ENCODE assay signal across 8 cellular contexts in genomic region chr3:126982522-126983175, GRCh38. TPM values are rescaled to one million over a fixed set of nuclear protein-coding genes. Genes with fewer than 3 reads are reported as not detected.
A peak's percentile ranks its signal among the peaks of the same experiment; 100 is the strongest.
DNase-seq lines count a peak whose midpoint lies in the region; ATAC-seq and TF ChIP-seq lines count a peak whose summit lies in the region.

Gene PLXNA1, plus strand, starts transcription at chr3:126983115. Its CDS starts 5,479 bp downstream, at chr3:126988594.

- no peaks in the 10 kb centered on the region for H3K79me2 ChIP-seq in Karpas-422 (ENCODE audit: low read length)
- peaks cover 41% of the 10 kb centered on the region for H3K79me2 ChIP-seq in osteoblast (ENCODE audit: insufficient read depth, low read length)

- intact Hi-C loops in testis (cut with DNase I; ENCODE audit: low total_unique reads), result loop anchor here (5.0 to 10.0 kb wide), 2 partner anchors 230 to 308 kb away; no protein-coding TSS in a partner anchor

- peak; percentile 78 for TF ChIP-seq CTCF in osteoblast (IDR thresholded peaks at IDR 0.05; ENCODE audit: extremely low read depth, low read depth, low read length)
- TF ChIP-seq CTCF in testis (IDR thresholded peaks at IDR 0.05), result peak; percentile 85 to 87 (median 87)

- TF ChIP-seq POLR2A in testis (IDR thresholded peaks at IDR 0.05), result no peak

- H3K36me3 ChIP-seq in Karpas-422 (ENCODE audit: insufficient read depth, low read length) (no peaks in the 10 kb centered on the region), SJSA1 (peaks cover 8% of the 10 kb centered on the region), osteoblast (ENCODE audit: insufficient read depth, low read length) (no peaks in the 10 kb centered on the region), testis (ENCODE audit: low read depth, missing control alignments) (no peaks in the 10 kb centered on the region)

- peaks cover 13% of the 10 kb centered on the region for H3K4me1 ChIP-seq in Karpas-422 (ENCODE audit: low read length)
- H3K4me1 ChIP-seq in SJSA1 (replicated peaks), result peaks cover 20% of the 10 kb centered on the region
- peaks cover 23% of the 10 kb centered on the region for H3K4me1 ChIP-seq in osteoblast (ENCODE audit: insufficient read depth, low read length)
- H3K4me1 ChIP-seq in testis, result peaks cover 20% of the 10 kb centered on the region

- in situ Hi-C loops in G401 (cut with HindIII; ENCODE audit: low sequenced_read_pairs), result no loop called here

- WGBS in testis, 2 donors, result 0 to 3% methylated on average over 6 to 64 of the region's 88 CpGs

- H3K9me3 ChIP-seq in Karpas-422 (ENCODE audit: low read length) (no peaks in the 10 kb centered on the region), SJSA1 (replicated peaks) (no peaks in the 10 kb centered on the region), osteoblast (ENCODE audit: low read depth, low read length) (no peaks in the 10 kb centered on the region), testis (no peaks in the 10 kb centered on the region)

- no peaks in the 10 kb centered on the region for H3K9me2 ChIP-seq in Karpas-422 (replicated peaks; ENCODE audit: insufficient read depth, low read length)

- DNase-seq in G401 (ENCODE audit: low spot score) (peak; percentile 54), Karpas-422 (peak; percentile 84), SJSA1 (ENCODE audit: low read depth in 1 of 2, low spot score in 2 of 2) (peak; percentile 73 to 96), globus pallidus (ENCODE audit: low spot score) (peak; percentile 52), osteoblast (ENCODE audit: insufficient read length, low spot score, missing footprints) (peak; percentile 100), testis (peak; percentile 77)
- DNase-seq in activated naive CD4-positive, alpha-beta T cell (lab: John Stamatoyannopoulos, UW), result peak; percentile 61 to 81 (median 70)

- H4K20me1 ChIP-seq in Karpas-422 (ENCODE audit: insufficient read depth, low read depth, low read length), result no peaks in the 10 kb centered on the region
- peaks cover 37% of the 10 kb centered on the region for H4K20me1 ChIP-seq in osteoblast (ENCODE audit: insufficient read depth, low read length)

- peak; percentile 53 for ATAC-seq in GM21825 (IDR thresholded peaks at IDR 0.05; ENCODE audit: unreplicated experiment)

- peak within 1 kb of the TSS; percentile 54 for H3K4me2 ChIP-seq in Karpas-422 (ENCODE audit: low read depth, low read length, poor library complexity, severe bottlenecking)
- peak within 1 kb of the TSS; percentile 78 for H3K4me2 ChIP-seq in osteoblast (ENCODE audit: insufficient read depth, low read length)

- peak within 1 kb of the TSS; percentile 48 for H3K9ac ChIP-seq in Karpas-422 (ENCODE audit: low read length)

- no peak within 1 kb of the TSS; the same call in 1 of the 2 replicates for H2AFZ ChIP-seq in Karpas-422 (ENCODE audit: low read length)
- H2AFZ ChIP-seq in osteoblast (ENCODE audit: low read length), result peak within 1 kb of the TSS; percentile 81

- no peaks in the 10 kb centered on the region for H3K27me3 ChIP-seq in Karpas-422 (ENCODE audit: low read length)
- no peaks in the 10 kb centered on the region for H3K27me3 ChIP-seq in SJSA1 (replicated peaks)
- no peaks in the 10 kb centered on the region for H3K27me3 ChIP-seq in osteoblast (ENCODE audit: insufficient read depth, low read length)
- H3K27me3 ChIP-seq in testis, result no peaks in the 10 kb centered on the region

- no peak within 1 kb of the TSS for H3K27ac ChIP-seq in Karpas-422 (ENCODE audit: low read length)
- peak within 1 kb of the TSS; percentile 79 for H3K27ac ChIP-seq in SJSA1
- peak within 1 kb of the TSS; percentile 63 for H3K27ac ChIP-seq in osteoblast (ENCODE audit: low read depth, low read length)
- H3K27ac ChIP-seq in testis, result peak within 1 kb of the TSS; percentile 39 to 66

- peak within 1 kb of the TSS; percentile 32; the same call in 1 of the 2 replicates for H3K4me3 ChIP-seq in Karpas-422 (ENCODE audit: low read length)
- H3K4me3 ChIP-seq in SJSA1, result peak within 1 kb of the TSS; percentile 92
- peak within 1 kb of the TSS; percentile 83 for H3K4me3 ChIP-seq in osteoblast (ENCODE audit: insufficient read depth, low read length)
- H3K4me3 ChIP-seq in testis, result peak within 1 kb of the TSS; percentile 77 to 79

RNA-seq across cellular contexts. Expression of gene PLXNA1, which starts in this region (rescaled TPM):
- 23.4 and 32.1 TPM in 2 replicates for total RNA-seq in G401 (2014; rRNA removed; shearing (Covaris generic))
- total RNA-seq in Karpas-422 (2014; rRNA removed; shearing (Covaris generic); ENCODE audit: low replicate concordance), result 7.5 and 15.8 TPM in 2 replicates
- total RNA-seq in SJSA1 (2014; rRNA removed; shearing (Covaris generic)), result 28.7 and 44.4 TPM in 2 replicates
- total RNA-seq in osteoblast, result 91.3 and 107 TPM in 2 replicates
- total RNA-seq in testis, result 10 to 100 TPM; 65.8 to 79.7 TPM
- 29.3 TPM for polyA plus RNA-seq in testis (ENCODE audit: insufficient read depth, low read depth, low replicate concordance)

Comparison
In these comparisons a context has a peak if more than half of its experiments do, and no peak if none do; other contexts are left out.
1. H3K4me3 ChIP-seq: peak in every context shown above with its lines; median percentile 92 in SJSA1; 83 in osteoblast; 78 in testis; 32 in Karpas-422.